Comparison of ENCODE assay signal across 17 cellular contexts in genomic region chr12:63922446-63922845, GRCh38.
DNase-seq lines count a peak whose midpoint lies in the region; ATAC-seq and TF ChIP-seq lines count a peak whose summit lies in the region.
"Had no signal": no experiment of that assay in that cellular context is flagged by ENCODE, and none has a peak within 500 bp of the region (broad histone marks: within the 10 kb centered on the region; RNA-seq: fewer than 3 reads in every experiment).

No MANE protein-coding gene starts in this region.

- ATAC-seq in RWPE2 (ENCODE audit: low read depth): peak; percentile 18; the same call in 2 of the 3 replicates
- ATAC-seq: activated CD4-positive, CD25-positive, alpha-beta regulatory T cell treated with anti-CD3 and anti-CD28 coated beads, Interleukin-2, amount 50 U/mL, for 24 hours; gastroesophageal sphincter; stimulated activated naive B cell treated with anti-CD40 and anti-IgM and Interleukin-4, amounts not matched to agents 10 μg/mL and 1 μg/mL and 100 μg/mL, for 72 hours; T-cell had no signal

- H3K4me2 ChIP-seq in fibroblast of lung (ENCODE audit: extremely low read depth, insufficient read depth, low read length) (no peak overlapping the region), trophoblast cell (ENCODE audit: low read length) (no peak overlapping the region)

- no peak overlapping the region for H4K8ac ChIP-seq in trophoblast cell (ENCODE audit: low read depth, low read length)

- no peaks in the 10 kb centered on the region for H3K27me3 ChIP-seq in RWPE2 (ENCODE audit: insufficient read depth, poor library complexity, severe bottlenecking)
- H3K27me3 ChIP-seq in fibroblast of lung (ENCODE audit: control insufficient read depth, insufficient read depth, low read length): no peaks in the 10 kb centered on the region
- no peaks in the 10 kb centered on the region for H3K27me3 ChIP-seq in trophoblast cell (ENCODE audit: insufficient read depth, low read length)
- H3K27me3 ChIP-seq in H7 (ENCODE audit: control insufficient read depth, insufficient read depth, low read length): no peaks in the 10 kb centered on the region
- H3K27me3 ChIP-seq: cardiac muscle cell, gastroesophageal sphincter had no signal

- H3K9ac ChIP-seq in fibroblast of lung (ENCODE audit: insufficient read depth, low read length) (no peak overlapping the region), trophoblast cell (ENCODE audit: low read length) (no peak overlapping the region)

- peaks cover 79% of the 10 kb centered on the region for H3K79me2 ChIP-seq in fibroblast of lung (ENCODE audit: control insufficient read depth, insufficient read depth, low read length)
- no peaks in the 10 kb centered on the region for H3K79me2 ChIP-seq in trophoblast cell (ENCODE audit: control insufficient read depth, insufficient read depth, low read length, poor library complexity)

- TF ChIP-seq CTCF in RWPE2 (IDR thresholded peaks at IDR 0.05; ENCODE audit: poor library complexity, severe bottlenecking): no peak
- TF ChIP-seq CTCF in fibroblast of lung (conservative IDR thresholded peaks at IDR 0.05 in 1 of 2, IDR thresholded peaks at IDR 0.05 in 1 of 2; ENCODE audit: low read depth in 1 of 2, low read length in 2 of 2): no peak

- no peak overlapping the region for H3K4ac ChIP-seq in trophoblast cell (ENCODE audit: low read depth, low read length)

- H2AFZ ChIP-seq in fibroblast of lung (ENCODE audit: low read length): no peak overlapping the region
- H2AFZ ChIP-seq in trophoblast cell (ENCODE audit: insufficient read depth, low read length, poor library complexity): no peak overlapping the region

- H3K4me3 ChIP-seq in RWPE2 (ENCODE audit: severe bottlenecking) (no peak overlapping the region), fibroblast of lung (replicated peaks in 1 of 4; ENCODE audit: control extremely low read depth in 1 of 4, insufficient read depth in 1 of 4, low read depth in 3 of 4, low read length in 4 of 4) (no peak overlapping the region), trophoblast cell (ENCODE audit: low read depth, low read length) (no peak overlapping the region), H7 (ENCODE audit: insufficient read depth, low read depth, low read length) (no peak overlapping the region)
- H3K4me3 ChIP-seq: cardiac muscle cell, gastroesophageal sphincter had no signal

- H4K12ac ChIP-seq in trophoblast cell (ENCODE audit: low read depth, low read length): no peak overlapping the region

- H3K9me3 ChIP-seq in RWPE2 (ENCODE audit: severe bottlenecking) (no peaks in the 10 kb centered on the region), fibroblast of lung (ENCODE audit: control insufficient read depth, insufficient read depth, low read depth, low read length) (no peaks in the 10 kb centered on the region), trophoblast cell (ENCODE audit: insufficient read depth, low read depth, low read length) (no peaks in the 10 kb centered on the region)
- H3K9me3 ChIP-seq: gastroesophageal sphincter had no signal

- H4K20me1 ChIP-seq in fibroblast of lung (ENCODE audit: control insufficient read depth, extremely low read depth, insufficient read depth, low read length): no peaks in the 10 kb centered on the region

- H4K91ac ChIP-seq in trophoblast cell (ENCODE audit: low read depth, low read length): no peak overlapping the region

- H3K18ac ChIP-seq in trophoblast cell (ENCODE audit: low read length): no peak overlapping the region

- H2AK5ac ChIP-seq in trophoblast cell (ENCODE audit: low read length): no peak overlapping the region

- DNase-seq in EL (peak; percentile 80), RWPE2 (ENCODE audit: low spot score) (no peak), fibroblast of lung (ENCODE audit: low read depth in 2 of 2) (peak; percentile 64 to 80), trophoblast cell (peak; percentile 84 to 95), UCSD-AML1 (lab: John Stamatoyannopoulos, UW; ENCODE audit: unreplicated experiment) (no peak), NCI-H446 treated with DMSO at 0.1 percent for 48 hours (lab: John Stamatoyannopoulos, UW) (no peak), H7 (no peak)
- DNase-seq: activated naive CD4-positive, alpha-beta T cell treated with Interleukin-2 at 50 U/mL for 16 hours; CD4-positive, alpha-beta memory T cell; effector memory CD4-positive, alpha-beta T cell; immature natural killer cell; NCI-H526 treated with DMSO at 0.1 percent for 48 hours; stimulated activated naive B cell treated with anti-CD40 and anti-IgM and Interleukin-4, amounts not matched to agents 10 μg/mL and 1 μg/mL and 100 μg/mL, for 72 hours; T-cell had no signal

- H3K27ac ChIP-seq in RWPE2 (ENCODE audit: poor library complexity, severe bottlenecking) (peak overlapping the region; percentile 36), fibroblast of lung (ENCODE audit: insufficient read depth, low read length) (no peak overlapping the region), trophoblast cell (ENCODE audit: low read depth, low read length) (no peak overlapping the region)
- H3K27ac ChIP-seq: cardiac muscle cell, gastroesophageal sphincter had no signal

- peaks cover 44% of the 10 kb centered on the region for H3K4me1 ChIP-seq in RWPE2 (ENCODE audit: insufficient read depth, poor library complexity, severe bottlenecking)
- peaks cover 17% of the 10 kb centered on the region for H3K4me1 ChIP-seq in fibroblast of lung (ENCODE audit: control insufficient read depth, extremely low read depth, insufficient read depth, low read length)
- H3K4me1 ChIP-seq in trophoblast cell (ENCODE audit: control insufficient read depth in 1 of 2, insufficient read depth in 2 of 2, low read length in 2 of 2): peaks cover 0 to 3% of the 10 kb centered on the region in 2 experiments

- no peak overlapping the region for H2BK12ac ChIP-seq in trophoblast cell (ENCODE audit: low read length)

- H3K23ac ChIP-seq in trophoblast cell (ENCODE audit: low read length): no peak overlapping the region

- WGBS in trophoblast cell (ENCODE audit: extremely low coverage, insufficient coverage, insufficient read length): no CpG with 5 or more reads among the region's 1 CpG

- no peak overlapping the region for H2BK120ac ChIP-seq in trophoblast cell (ENCODE audit: insufficient read depth, low read length, poor library complexity)

- no peak overlapping the region for H2BK5ac ChIP-seq in trophoblast cell (ENCODE audit: low read depth, low read length, poor library complexity)

- H3K36me3 ChIP-seq in RWPE2 (ENCODE audit: low read depth) (peaks cover 5% of the 10 kb centered on the region; the same call in 1 of the 2 replicates), fibroblast of lung (ENCODE audit: control insufficient read depth, insufficient read depth, low read length) (no peaks in the 10 kb centered on the region), trophoblast cell (ENCODE audit: control insufficient read depth in 1 of 2, insufficient read depth in 2 of 2, low read length in 2 of 2) (no peaks in the 10 kb centered on the region), H7 (replicated peaks; ENCODE audit: control insufficient read depth, insufficient read depth, low read length) (no peaks in the 10 kb centered on the region)
- H3K36me3 ChIP-seq: cardiac muscle cell, gastroesophageal sphincter had no signal

- H3K79me1 ChIP-seq in trophoblast cell (ENCODE audit: low read length): no peaks in the 10 kb centered on the region

- no peak overlapping the region for H3K14ac ChIP-seq in trophoblast cell (ENCODE audit: low read length)

Comparison
In these comparisons a context has a peak if more than half of its experiments do, and no peak if none do; other contexts are left out.
1. DNase-seq: peak in EL (single experiment), fibroblast of lung (2 of 2) and trophoblast cell (2 of 2); none in RWPE2 (single experiment), UCSD-AML1 (single experiment), NCI-H446 treated with DMSO at 0.1 percent for 48 hours (single experiment) and H7 (single experiment).